In the genomic region with DNA sequence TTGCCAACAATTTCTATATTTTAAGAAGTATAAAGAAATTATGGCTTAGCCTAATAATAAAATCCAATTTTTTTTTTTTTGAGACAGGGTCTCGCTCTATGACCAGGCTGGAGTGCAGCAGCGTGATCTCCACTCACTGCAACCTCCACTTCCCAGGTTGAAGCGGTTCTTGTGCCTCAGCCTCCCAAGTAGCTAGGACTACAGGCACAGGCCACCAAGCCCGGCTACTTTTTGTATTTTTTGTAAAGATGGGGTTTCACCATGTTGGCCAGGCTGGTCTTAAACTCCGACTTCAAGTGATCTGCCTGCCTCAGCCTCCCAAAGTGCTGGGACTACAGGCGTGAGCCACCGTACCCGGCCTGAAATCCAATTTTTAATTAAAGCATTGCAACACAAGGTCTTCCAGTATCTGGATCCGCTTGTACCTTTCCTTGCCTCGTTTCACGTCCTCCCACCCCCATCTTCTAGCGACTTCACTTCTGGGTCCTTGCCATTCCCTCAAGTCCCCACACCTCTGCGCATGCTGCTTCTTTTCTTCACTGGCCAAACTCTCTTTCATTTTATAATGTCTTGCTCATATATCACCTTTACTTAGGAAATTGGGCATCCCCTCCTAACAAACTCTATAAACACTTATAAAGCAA, we compare ENCODE assay signal across 8 cellular contexts. TPM values are rescaled to one million over a fixed set of nuclear protein-coding genes. Genes with fewer than 3 reads are reported as not detected.
DNase-seq lines count a peak whose midpoint lies in the region; ATAC-seq, FAIRE-seq and TF ChIP-seq lines count a peak whose summit lies in the region.

No MANE protein-coding gene starts in this region.

- no TSS peak for BruUV-seq in MCF 10A (replicated peaks; lab: Mats Ljungman, UMichigan)

- POLR2A ChIA-PET in MCF 10A (lab: Yijun Ruan, JAX), result interaction anchor here (0.6 to 9.6 kb wide), 19 partner anchors 12 to 219 kb away, joined by 3 to 598 read pairs (median 7); a partner anchor contains a TSS

- H3K4me3 ChIP-seq in AG10803 (ENCODE audit: low read length), result peak overlapping the region; percentile 14
- peak overlapping the region; percentile 63 for H3K4me3 ChIP-seq in HL-60 (replicated peaks; ENCODE audit: insufficient read depth, low read length)
- peak overlapping the region; percentile 9 for H3K4me3 ChIP-seq in mononuclear cell (ENCODE audit: low read length)

- peaks cover 25% of the 10 kb centered on the region for H3K4me1 Mint-ChIP-seq in MCF 10A (ENCODE audit: insufficient read depth, unreplicated experiment)

- DNase-seq in AG10803 (ENCODE audit: low read depth) (no peak), HL-60 (ENCODE audit: low read depth in 1 of 2, low spot score in 1 of 2) (peak; percentile 18 to 65), MCF 10A (ENCODE audit: unreplicated experiment) (peak; percentile 36), NCI-H1092 (lab: John Stamatoyannopoulos, UW) (no peak), GM12892 (ENCODE audit: insufficient read length) (no peak)

- no peak overlapping the region for H3K4me3 Mint-ChIP-seq in MCF 10A (ENCODE audit: unreplicated experiment)

- peak overlapping the region; percentile 99 for H3K27ac ChIP-seq in HL-60 (replicated peaks)

- intact Hi-C loops in MCF 10A (cut with micrococcal nuclease), result loop anchor here (5.0 to 10.0 kb wide), 3 partner anchors 116 to 219 kb away; a partner anchor contains a TSS

- no peaks in the 10 kb centered on the region for H3K27me3 Mint-ChIP-seq in MCF 10A (ENCODE audit: insufficient read depth, unreplicated experiment)

- H3K9me3 Mint-ChIP-seq in MCF 10A (ENCODE audit: unreplicated experiment), result no peaks in the 10 kb centered on the region

- no peaks in the 10 kb centered on the region for H3K27me3 ChIP-seq in HL-60 (ENCODE audit: insufficient read depth, poor library complexity, severe bottlenecking)
- H3K27me3 ChIP-seq in mononuclear cell (ENCODE audit: insufficient read depth, low read length), result no peaks in the 10 kb centered on the region

- TF ChIP-seq CTCF in AG10803 (conservative IDR thresholded peaks at IDR 0.05; ENCODE audit: low read length) (no peak), HL-60 (IDR thresholded peaks at IDR 0.05; ENCODE audit: insufficient read depth, low read length) (no peak), MCF 10A (IDR thresholded peaks at IDR 0.05; ENCODE audit: unreplicated experiment) (no peak)

- peaks cover 49% of the 10 kb centered on the region for H3K4me1 ChIP-seq in mononuclear cell (ENCODE audit: insufficient read depth, low read length)

- CTCF ChIA-PET in MCF 10A (lab: Yijun Ruan, JAX), result interaction anchor here (0.6 to 5.8 kb wide), 14 partner anchors 8 to 643 kb away, joined by 3 to 70 read pairs (median 4); a partner anchor contains a TSS

- H3K36me3 Mint-ChIP-seq in MCF 10A (ENCODE audit: insufficient read depth, unreplicated experiment), result peaks cover 31% of the 10 kb centered on the region

- ATAC-seq in GM18870 (IDR thresholded peaks at IDR 0.05; ENCODE audit: unreplicated experiment) (no peak), HG02610 (IDR thresholded peaks at IDR 0.05; ENCODE audit: unreplicated experiment) (no peak)

- H3K9me3 ChIP-seq in mononuclear cell (ENCODE audit: low read depth, low read length), result no peaks in the 10 kb centered on the region

- no peak for FAIRE-seq in GM12892 (lab: Jason Lieb, UNC)

- H3K27ac Mint-ChIP-seq in MCF 10A (ENCODE audit: low read depth, unreplicated experiment), result no peak overlapping the region

- TF ChIP-seq POLR2A in GM12892 (IDR thresholded peaks at IDR 0.05; ENCODE audit: low read depth, low read length), result no peak

RNA-seq across cellular contexts. Expression of a gene that starts 2.3 kb away (rescaled TPM):
- total RNA-seq in MCF 10A (2022), result 156 and 169 TPM in 2 replicates
- 274 TPM for total RNA-seq in mononuclear cell
- polyA plus RNA-seq in GM12892 (2012; ENCODE audit: missing spikeins), result 161 TPM

RNA-seq across cellular contexts. Expression of a gene that starts 28.2 kb away (rescaled TPM):
- total RNA-seq in MCF 10A (2022) (28.5 and 33.5 TPM in 2 replicates), mononuclear cell (22.4 TPM)
- 5.1 TPM for polyA plus RNA-seq in GM12892 (2012; ENCODE audit: missing spikeins)

Comparison
In these comparisons a context has a peak if more than half of its experiments do, and no peak if none do; other contexts are left out.
1. DNase-seq: peak in HL-60 (2 of 2) and MCF 10A (single experiment); none in AG10803 (single experiment), NCI-H1092 (single experiment) and GM12892 (single experiment).
2. H3K4me3 ChIP-seq: peak in every context shown above with its lines; median percentile 63 in HL-60; 14 in AG10803; 9 in mononuclear cell.